Comparison of ENCODE assay signal across 1 cellular context in the genomic region with DNA sequence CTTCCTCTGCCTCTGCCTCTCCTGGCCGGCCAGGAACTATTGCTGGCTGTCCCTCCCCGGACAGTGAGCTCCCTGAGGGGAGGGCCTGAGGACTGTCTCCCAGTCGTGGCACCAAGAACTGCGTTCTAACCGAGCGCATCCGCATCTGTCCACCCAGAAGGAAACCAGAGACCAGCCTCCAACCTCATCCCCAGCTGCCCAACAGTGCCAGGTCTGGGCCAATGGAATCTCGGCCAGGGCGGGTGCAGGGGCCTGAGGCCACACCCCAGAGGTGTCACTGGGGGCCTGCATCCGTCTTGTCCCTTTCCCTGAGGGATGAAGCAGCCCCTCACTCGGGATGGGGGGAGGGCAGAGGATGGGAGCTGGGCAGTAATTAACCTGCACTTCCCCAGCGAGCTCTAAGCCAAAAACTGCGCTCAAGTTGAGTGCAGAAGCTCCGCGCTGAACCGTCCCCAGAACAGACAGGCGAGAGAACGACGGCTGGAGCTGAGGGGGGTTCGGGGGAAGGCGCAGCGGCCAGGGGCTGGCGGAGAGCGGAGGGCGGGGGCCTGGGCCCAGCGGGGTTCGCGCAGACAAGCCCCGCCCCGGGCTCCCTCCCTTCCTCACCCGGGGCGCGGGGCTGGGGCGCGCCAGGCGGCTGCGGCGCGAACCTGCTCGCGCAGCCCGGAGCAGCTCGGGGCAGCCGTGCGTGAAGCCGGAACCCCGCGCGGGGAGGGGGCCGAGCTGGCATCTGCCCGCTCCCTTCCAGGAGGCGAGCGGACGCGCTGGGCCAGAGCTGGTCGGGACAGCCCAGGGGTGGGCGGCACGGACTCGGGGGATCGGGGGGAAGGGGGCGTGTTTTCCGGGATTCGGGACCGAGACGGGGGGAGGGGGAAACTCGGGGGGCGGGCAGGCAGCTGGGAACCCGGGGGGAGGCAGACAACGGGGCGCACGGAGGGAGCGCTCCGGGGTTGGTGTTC.
TF ChIP-seq lines count a peak whose summit lies in the region.

No MANE protein-coding gene starts in this region.

TF ChIP-seq in K562, 482 proteins besides CTCF, POLR2A, EP300 and RAD21 (continues in another document):
- TF ChIP-seq NRF1 (conservative IDR thresholded peaks at IDR 0.05 in 1 of 2, IDR thresholded peaks at IDR 0.05 in 1 of 2) (peak in 1 of 2 experiments; percentile 81; a peak in 2 of 4 replicates), EP400 (IDR thresholded peaks at IDR 0.05) (no peak), HMGN3 (IDR thresholded peaks at IDR 0.05; ENCODE audit: borderline replicate concordance, extremely low read depth, insufficient read length, low read depth, low read length) (peak; percentile 35), GABPA (tag; conservative IDR thresholded peaks at IDR 0.05; ENCODE audit: low read depth) (0 out of 2 replicates have a peak, but pooled peaks have one; percentile 12), FOXK1 (CRISPR knock-in tag; IDR thresholded peaks at IDR 0.05; ENCODE audit: borderline replicate concordance) (no peak), MAZ (CRISPR knock-in tag; conservative IDR thresholded peaks at IDR 0.05 in 1 of 2, IDR thresholded peaks at IDR 0.05 in 1 of 2) (peak; percentile 49 to 61; a peak in 2 of 4 replicates), BACH1 (tag; IDR thresholded peaks at IDR 0.05) (no peak), ZNF143 (CRISPR knock-in tag; IDR thresholded peaks at IDR 0.05) (no peak), SRSF1 (IDR thresholded peaks at IDR 0.05; ENCODE audit: low read depth, low read length) (no peak), RAD51 (IDR thresholded peaks at IDR 0.05; ENCODE audit: borderline replicate concordance, low read depth) (no peak), CTBP1 (IDR thresholded peaks at IDR 0.05; ENCODE audit: borderline replicate concordance) (peak; percentile 60; the same call in 1 of the 2 replicates), SREBF2 (CRISPR knock-in tag; IDR thresholded peaks at IDR 0.05) (no peak), TOE1 (IDR thresholded peaks at IDR 0.05; ENCODE audit: borderline replicate concordance) (no peak), TOE1 (CRISPR knock-in tag; IDR thresholded peaks at IDR 0.05; ENCODE audit: borderline replicate concordance, low read depth) (no peak), NONO (IDR thresholded peaks at IDR 0.05; ENCODE audit: low read depth in 2 of 2, low read length in 1 of 2) (peak in 1 of 2 experiments; percentile 31; a peak in 1 of 4 replicates), CBX8 (IDR thresholded peaks at IDR 0.05; ENCODE audit: borderline replicate concordance, extremely low read depth, low read depth, low read length, poor library complexity, severe bottlenecking) (no peak), KLF1 (tag; IDR thresholded peaks at IDR 0.05) (no peak), KDM5B (IDR thresholded peaks at IDR 0.05; ENCODE audit: insufficient replicate concordance, low read depth, low read length) (peak; percentile 40), SAFB (IDR thresholded peaks at IDR 0.05; ENCODE audit: borderline replicate concordance, low read depth, low read length) (no peak), RBBP5 (IDR thresholded peaks at IDR 0.05; ENCODE audit: borderline replicate concordance, insufficient read depth, low read length, poor library complexity, severe bottlenecking) (peak; percentile 31), POLR3A (IDR thresholded peaks at IDR 0.05; ENCODE audit: borderline replicate concordance, extremely low read depth, insufficient read depth, insufficient read length) (no peak), HDAC2 (IDR thresholded peaks at IDR 0.05) (no peak), RB1 (IDR thresholded peaks at IDR 0.05; ENCODE audit: low read depth) (peak; percentile 60; the same call in 1 of the 2 replicates), HNRNPL (IDR thresholded peaks at IDR 0.05; ENCODE audit: low read depth, low read length) (0 out of 2 replicates have a peak, but pooled peaks have one; percentile 10), CBFB (CRISPR knock-in tag; IDR thresholded peaks at IDR 0.05) (0 out of 2 replicates have a peak, but pooled peaks have one; percentile 38), ZBTB7A (IDR thresholded peaks at IDR 0.05; ENCODE audit: borderline replicate concordance, control insufficient read depth, low read depth, low read length) (peak; percentile 74; the same call in 1 of the 2 replicates), FOXJ3 (CRISPR knock-in tag; IDR thresholded peaks at IDR 0.05) (no peak)
- TF ChIP-seq, protein P1, sequence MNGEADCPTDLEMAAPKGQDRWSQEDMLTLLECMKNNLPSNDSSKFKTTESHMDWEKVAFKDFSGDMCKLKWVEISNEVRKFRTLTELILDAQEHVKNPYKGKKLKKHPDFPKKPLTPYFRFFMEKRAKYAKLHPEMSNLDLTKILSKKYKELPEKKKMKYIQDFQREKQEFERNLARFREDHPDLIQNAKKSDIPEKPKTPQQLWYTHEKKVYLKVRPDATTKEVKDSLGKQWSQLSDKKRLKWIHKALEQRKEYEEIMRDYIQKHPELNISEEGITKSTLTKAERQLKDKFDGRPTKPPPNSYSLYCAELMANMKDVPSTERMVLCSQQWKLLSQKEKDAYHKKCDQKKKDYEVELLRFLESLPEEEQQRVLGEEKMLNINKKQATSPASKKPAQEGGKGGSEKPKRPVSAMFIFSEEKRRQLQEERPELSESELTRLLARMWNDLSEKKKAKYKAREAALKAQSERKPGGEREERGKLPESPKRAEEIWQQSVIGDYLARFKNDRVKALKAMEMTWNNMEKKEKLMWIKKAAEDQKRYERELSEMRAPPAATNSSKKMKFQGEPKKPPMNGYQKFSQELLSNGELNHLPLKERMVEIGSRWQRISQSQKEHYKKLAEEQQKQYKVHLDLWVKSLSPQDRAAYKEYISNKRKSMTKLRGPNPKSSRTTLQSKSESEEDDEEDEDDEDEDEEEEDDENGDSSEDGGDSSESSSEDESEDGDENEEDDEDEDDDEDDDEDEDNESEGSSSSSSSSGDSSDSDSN (IDR thresholded peaks at IDR 0.05; ENCODE audit: borderline replicate concordance in 1 of 2, low read depth in 2 of 2, low read length in 2 of 2), result peak in 1 of 2 experiments; percentile 46; a peak in 1 of 4 replicates
- TF ChIP-seq, protein P2, sequence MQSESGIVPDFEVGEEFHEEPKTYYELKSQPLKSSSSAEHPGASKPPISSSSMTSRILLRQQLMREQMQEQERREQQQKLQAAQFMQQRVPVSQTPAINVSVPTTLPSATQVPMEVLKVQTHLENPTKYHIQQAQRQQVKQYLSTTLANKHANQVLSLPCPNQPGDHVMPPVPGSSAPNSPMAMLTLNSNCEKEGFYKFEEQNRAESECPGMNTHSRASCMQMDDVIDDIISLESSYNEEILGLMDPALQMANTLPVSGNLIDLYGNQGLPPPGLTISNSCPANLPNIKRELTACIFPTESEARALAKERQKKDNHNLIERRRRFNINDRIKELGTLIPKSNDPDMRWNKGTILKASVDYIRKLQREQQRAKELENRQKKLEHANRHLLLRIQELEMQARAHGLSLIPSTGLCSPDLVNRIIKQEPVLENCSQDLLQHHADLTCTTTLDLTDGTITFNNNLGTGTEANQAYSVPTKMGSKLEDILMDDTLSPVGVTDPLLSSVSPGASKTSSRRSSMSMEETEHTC (IDR thresholded peaks at IDR 0.05), result no peak
- TF ChIP-seq, protein P3, sequence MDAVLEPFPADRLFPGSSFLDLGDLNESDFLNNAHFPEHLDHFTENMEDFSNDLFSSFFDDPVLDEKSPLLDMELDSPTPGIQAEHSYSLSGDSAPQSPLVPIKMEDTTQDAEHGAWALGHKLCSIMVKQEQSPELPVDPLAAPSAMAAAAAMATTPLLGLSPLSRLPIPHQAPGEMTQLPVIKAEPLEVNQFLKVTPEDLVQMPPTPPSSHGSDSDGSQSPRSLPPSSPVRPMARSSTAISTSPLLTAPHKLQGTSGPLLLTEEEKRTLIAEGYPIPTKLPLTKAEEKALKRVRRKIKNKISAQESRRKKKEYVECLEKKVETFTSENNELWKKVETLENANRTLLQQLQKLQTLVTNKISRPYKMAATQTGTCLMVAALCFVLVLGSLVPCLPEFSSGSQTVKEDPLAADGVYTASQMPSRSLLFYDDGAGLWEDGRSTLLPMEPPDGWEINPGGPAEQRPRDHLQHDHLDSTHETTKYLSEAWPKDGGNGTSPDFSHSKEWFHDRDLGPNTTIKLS (IDR thresholded peaks at IDR 0.05; ENCODE audit: borderline replicate concordance, low read depth), result no peak
- TF ChIP-seq, protein P4, sequence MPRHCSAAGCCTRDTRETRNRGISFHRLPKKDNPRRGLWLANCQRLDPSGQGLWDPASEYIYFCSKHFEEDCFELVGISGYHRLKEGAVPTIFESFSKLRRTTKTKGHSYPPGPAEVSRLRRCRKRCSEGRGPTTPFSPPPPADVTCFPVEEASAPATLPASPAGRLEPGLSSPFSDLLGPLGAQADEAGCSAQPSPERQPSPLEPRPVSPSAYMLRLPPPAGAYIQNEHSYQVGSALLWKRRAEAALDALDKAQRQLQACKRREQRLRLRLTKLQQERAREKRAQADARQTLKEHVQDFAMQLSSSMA (CRISPR knock-in tag; IDR thresholded peaks at IDR 0.05), result no peak
- TF ChIP-seq, protein P5, sequence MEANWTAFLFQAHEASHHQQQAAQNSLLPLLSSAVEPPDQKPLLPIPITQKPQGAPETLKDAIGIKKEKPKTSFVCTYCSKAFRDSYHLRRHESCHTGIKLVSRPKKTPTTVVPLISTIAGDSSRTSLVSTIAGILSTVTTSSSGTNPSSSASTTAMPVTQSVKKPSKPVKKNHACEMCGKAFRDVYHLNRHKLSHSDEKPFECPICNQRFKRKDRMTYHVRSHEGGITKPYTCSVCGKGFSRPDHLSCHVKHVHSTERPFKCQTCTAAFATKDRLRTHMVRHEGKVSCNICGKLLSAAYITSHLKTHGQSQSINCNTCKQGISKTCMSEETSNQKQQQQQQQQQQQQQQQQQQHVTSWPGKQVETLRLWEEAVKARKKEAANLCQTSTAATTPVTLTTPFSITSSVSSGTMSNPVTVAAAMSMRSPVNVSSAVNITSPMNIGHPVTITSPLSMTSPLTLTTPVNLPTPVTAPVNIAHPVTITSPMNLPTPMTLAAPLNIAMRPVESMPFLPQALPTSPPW (CRISPR knock-in tag; IDR thresholded peaks at IDR 0.05), result peak; percentile 67
- TF ChIP-seq, protein P6, sequence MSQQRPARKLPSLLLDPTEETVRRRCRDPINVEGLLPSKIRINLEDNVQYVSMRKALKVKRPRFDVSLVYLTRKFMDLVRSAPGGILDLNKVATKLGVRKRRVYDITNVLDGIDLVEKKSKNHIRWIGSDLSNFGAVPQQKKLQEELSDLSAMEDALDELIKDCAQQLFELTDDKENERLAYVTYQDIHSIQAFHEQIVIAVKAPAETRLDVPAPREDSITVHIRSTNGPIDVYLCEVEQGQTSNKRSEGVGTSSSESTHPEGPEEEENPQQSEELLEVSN (IDR thresholded peaks at IDR 0.05; ENCODE audit: borderline replicate concordance in 1 of 2, extremely low read depth in 1 of 2, insufficient read depth in 1 of 2, insufficient read length in 1 of 2, low read depth in 1 of 2, low read length in 1 of 2, poor library complexity in 1 of 2, severe bottlenecking in 1 of 2), result peak in 1 of 2 experiments; percentile 37
- TF ChIP-seq, protein P7, sequence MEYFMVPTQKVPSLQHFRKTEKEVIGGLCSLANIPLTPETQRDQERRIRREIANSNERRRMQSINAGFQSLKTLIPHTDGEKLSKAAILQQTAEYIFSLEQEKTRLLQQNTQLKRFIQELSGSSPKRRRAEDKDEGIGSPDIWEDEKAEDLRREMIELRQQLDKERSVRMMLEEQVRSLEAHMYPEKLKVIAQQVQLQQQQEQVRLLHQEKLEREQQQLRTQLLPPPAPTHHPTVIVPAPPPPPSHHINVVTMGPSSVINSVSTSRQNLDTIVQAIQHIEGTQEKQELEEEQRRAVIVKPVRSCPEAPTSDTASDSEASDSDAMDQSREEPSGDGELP (CRISPR knock-in tag; IDR thresholded peaks at IDR 0.05; ENCODE audit: borderline replicate concordance), result peak; percentile 48; the same call in 1 of the 2 replicates
- TF ChIP-seq, protein P8, sequence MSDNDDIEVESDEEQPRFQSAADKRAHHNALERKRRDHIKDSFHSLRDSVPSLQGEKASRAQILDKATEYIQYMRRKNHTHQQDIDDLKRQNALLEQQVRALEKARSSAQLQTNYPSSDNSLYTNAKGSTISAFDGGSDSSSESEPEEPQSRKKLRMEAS (CRISPR knock-in tag; IDR thresholded peaks at IDR 0.05), result no peak
